1 cellular context compared by ENCODE assay signal in the genomic region with DNA sequence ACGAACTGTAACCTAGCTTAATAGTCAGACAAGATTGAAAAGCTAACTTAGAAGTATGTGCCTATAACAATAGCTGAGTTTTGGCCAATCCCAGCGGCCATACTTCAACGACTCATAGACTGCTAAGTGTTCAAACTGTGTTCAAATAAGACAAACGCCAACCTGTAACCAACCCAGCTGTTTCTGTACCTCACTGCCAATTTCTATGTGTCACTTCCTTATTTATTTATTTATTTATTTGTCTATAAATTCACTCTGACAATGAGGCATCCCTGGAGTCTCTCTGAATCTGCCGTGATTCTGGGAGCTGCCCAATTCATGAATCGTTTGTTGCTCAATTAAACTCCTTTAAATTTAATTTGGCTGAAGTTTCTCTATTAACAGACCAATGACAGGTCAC.
TF ChIP-seq lines count a peak whose summit lies in the region.

No MANE protein-coding gene starts in this region.

TF ChIP-seq in endothelial cell of umbilical vein, 7 proteins besides CTCF, POLR2A, EP300 and RAD21 (continued from another document):
- TF ChIP-seq FOS (IDR thresholded peaks at IDR 0.05; ENCODE audit: borderline replicate concordance, insufficient read depth, low read length) = no peak
- TF ChIP-seq POLR2AphosphoS5 (IDR thresholded peaks at IDR 0.05; ENCODE audit: insufficient read depth, low read depth, low read length) = no peak
- TF ChIP-seq MAX (IDR thresholded peaks at IDR 0.05; ENCODE audit: insufficient read depth, insufficient read length) = no peak
- TF ChIP-seq MYC (IDR thresholded peaks at IDR 0.05; ENCODE audit: low read depth, low read length) = no peak
TF ChIP-seq in endothelial cell of umbilical vein: peak in this region for 0.
